In the genomic region with DNA sequence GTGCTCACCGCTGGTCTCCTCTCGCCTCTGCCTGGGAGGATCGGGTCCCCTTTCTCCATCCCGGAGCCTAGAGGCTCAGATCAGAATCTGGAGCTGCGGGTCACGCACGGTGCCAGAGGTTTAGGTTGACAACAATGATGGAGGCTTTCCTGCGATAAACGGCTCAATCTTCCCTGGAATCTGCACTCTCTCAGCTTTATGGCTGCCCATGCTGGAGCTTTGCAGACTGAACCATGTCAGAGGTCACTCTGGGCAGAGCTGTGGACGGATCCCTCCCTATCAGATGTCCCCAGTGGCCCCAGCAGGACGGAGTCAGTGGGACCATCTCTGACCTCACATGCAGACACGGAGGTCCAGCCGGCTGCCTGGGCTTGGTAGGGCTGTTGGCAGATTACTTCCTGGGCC, we compare ENCODE assay signal across 1 cellular context.
TF ChIP-seq lines count a peak whose summit lies in the region.

No MANE protein-coding gene starts in this region.

TF ChIP-seq in HEK293, 187 proteins besides CTCF, POLR2A, EP300 and RAD21:
- TF ChIP-seq ZNF248 (tag by site-specific recombination; IDR thresholded peaks at IDR 0.05): no peak
- TF ChIP-seq, protein P1, sequence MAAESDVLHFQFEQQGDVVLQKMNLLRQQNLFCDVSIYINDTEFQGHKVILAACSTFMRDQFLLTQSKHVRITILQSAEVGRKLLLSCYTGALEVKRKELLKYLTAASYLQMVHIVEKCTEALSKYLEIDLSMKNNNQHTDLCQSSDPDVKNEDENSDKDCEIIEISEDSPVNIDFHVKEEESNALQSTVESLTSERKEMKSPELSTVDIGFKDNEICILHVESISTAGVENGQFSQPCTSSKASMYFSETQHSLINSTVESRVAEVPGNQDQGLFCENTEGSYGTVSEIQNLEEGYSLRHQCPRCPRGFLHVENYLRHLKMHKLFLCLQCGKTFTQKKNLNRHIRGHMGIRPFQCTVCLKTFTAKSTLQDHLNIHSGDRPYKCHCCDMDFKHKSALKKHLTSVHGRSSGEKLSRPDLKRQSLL (tag by site-specific recombination; IDR thresholded peaks at IDR 0.05): 0 out of 2 replicates have a peak, but pooled peaks have one; percentile 17
